14 cellular contexts compared by ENCODE assay signal in genomic region chr11:19680824-19681368, GRCh38. TPM values are rescaled to one million over a fixed set of nuclear protein-coding genes. Genes with fewer than 3 reads are reported as not detected.
DNase-seq lines count a peak whose midpoint lies in the region; ATAC-seq and TF ChIP-seq lines count a peak whose summit lies in the region.
"Had no signal": no experiment of that assay in that cellular context is flagged by ENCODE, and none has a peak within 500 bp of the region (broad histone marks: within the 10 kb centered on the region; RNA-seq: fewer than 3 reads in every experiment).

No MANE protein-coding gene starts in this region.

- no peak for ATAC-seq in HG03469 (IDR thresholded peaks at IDR 0.05; ENCODE audit: unreplicated experiment)

- H3K9me3 ChIP-seq in SJSA1 (replicated peaks) (no peaks in the 10 kb centered on the region), esophagus muscularis mucosa (no peaks in the 10 kb centered on the region), skeletal muscle satellite cell (replicated peaks; ENCODE audit: low read length) (no peaks in the 10 kb centered on the region), ovary (no peaks in the 10 kb centered on the region)
- H3K9me3 ChIP-seq: BE2C had no signal

- H3K27me3 ChIP-seq in SJSA1 (replicated peaks) (no peaks in the 10 kb centered on the region), esophagus muscularis mucosa (no peaks in the 10 kb centered on the region), skeletal muscle satellite cell (ENCODE audit: control insufficient read depth, insufficient read depth, low read length) (no peaks in the 10 kb centered on the region), ovary (no peaks in the 10 kb centered on the region)
- H3K27me3 ChIP-seq: BE2C had no signal

- 66% methylated on average over 4 of the region's 4 CpGs for WGBS in esophagus muscularis mucosa
- 60 to 71% (median 61%) methylated on average over 4 of the region's 4 CpGs for WGBS in ovary, 3 donors

- TF ChIP-seq POLR2A in esophagus muscularis mucosa (IDR thresholded peaks at IDR 0.05; ENCODE audit: low read depth) (no peak), ovary (IDR thresholded peaks at IDR 0.05) (no peak)

- intact Hi-C loops in esophagus muscularis mucosa (cut with DNase I): no loop called here
- intact Hi-C loops in posterior vena cava (cut with DNase I): loop anchor here in 1 of 2 donors (10.0 kb wide), 1 partner anchor 106 kb away; no protein-coding TSS in a partner anchor
- intact Hi-C loops in ovary (cut with DNase I): no loop called here

- H3K9ac ChIP-seq in skeletal muscle satellite cell (ENCODE audit: low read depth, low read length): peak overlapping the region; percentile 33

- H3K27ac ChIP-seq in SJSA1 (peak overlapping the region; percentile 94), esophagus muscularis mucosa (replicated peaks in 1 of 4) (peak overlapping the region; percentile 85 to 92 (median 88)), ovary (no peak overlapping the region)
- H3K27ac ChIP-seq: HL-60 had no signal

- TF ChIP-seq EP300 in esophagus muscularis mucosa (IDR thresholded peaks at IDR 0.05): no peak
- no peak for TF ChIP-seq EP300 in ovary (IDR thresholded peaks at IDR 0.05)

- peak overlapping the region; percentile 60 for H3K4me2 ChIP-seq in skeletal muscle satellite cell (ENCODE audit: low read length)

- H3K4me3 ChIP-seq in SJSA1 (no peak overlapping the region), esophagus muscularis mucosa (no peak overlapping the region), skeletal muscle satellite cell (ENCODE audit: low read length) (peak overlapping the region; percentile 12), ovary (no peak overlapping the region)

- TF ChIP-seq CTCF in esophagus muscularis mucosa (IDR thresholded peaks at IDR 0.05): no peak
- no peak for TF ChIP-seq CTCF in ovary (IDR thresholded peaks at IDR 0.05)

- H3K36me3 ChIP-seq in SJSA1: no peaks in the 10 kb centered on the region
- no peaks in the 10 kb centered on the region for H3K36me3 ChIP-seq in esophagus muscularis mucosa
- peaks cover 35% of the 10 kb centered on the region for H3K36me3 ChIP-seq in skeletal muscle satellite cell (ENCODE audit: insufficient read depth, low read length)
- no peaks in the 10 kb centered on the region for H3K36me3 ChIP-seq in ovary
- H3K36me3 ChIP-seq: BE2C had no signal

- H3K4me1 ChIP-seq in SJSA1 (replicated peaks) (peaks cover 19% of the 10 kb centered on the region), esophagus muscularis mucosa (peaks cover 62 to 83% (median 77%) of the 10 kb centered on the region in 4 donors), skeletal muscle satellite cell (ENCODE audit: control insufficient read depth, insufficient read depth, low read length) (peaks cover 66% of the 10 kb centered on the region), ovary (ENCODE audit: insufficient read depth) (peaks cover 1% of the 10 kb centered on the region)
- H3K4me1 ChIP-seq: BE2C had no signal

- DNase-seq in EH (ENCODE audit: low read depth) (peak; percentile 57), SJSA1 (ENCODE audit: low read depth in 1 of 2, low spot score in 2 of 2) (peak in 1 of 2 experiments; percentile 2), esophagus muscularis mucosa (ENCODE audit: extremely low spot score) (no peak), cerebellum (ENCODE audit: low spot score) (no peak), posterior vena cava (ENCODE audit: low spot score) (no peak), ovary (no peak)
- DNase-seq: activated CD4-positive, CD25-positive, alpha-beta regulatory T cell treated with anti-CD3 and anti-CD28 coated beads, Interleukin-2, amount 50 U/mL, for 72 hours; activated CD8-positive, alpha-beta memory T cell treated with anti-CD3 and anti-CD28 coated beads, Interleukin-2, amount 50 U/mL, for 48 hours; NK-92 treated with Interleukin-12 subunit alpha and Interleukin-12 subunit beta, amount 100 ng/mL, for 24 hours; stimulated activated CD4-positive, alpha-beta T cell treated with anti-CD3 and anti-CD28 coated beads, Interleukin-15, amount 100 ng/mL, for 24 hours had no signal

RNA-seq across cellular contexts. Expression of gene NAV2, which starts 31.7 kb away (rescaled TPM):
- 2.6 and 3.6 TPM in 2 replicates for total RNA-seq in SJSA1 (2014; rRNA removed; shearing (Covaris generic))
- total RNA-seq in esophagus muscularis mucosa (10 to 100 TPM; 21.9 to 57.0 (median 37.5) TPM), cerebellum (18.3 TPM), posterior vena cava (100 to 1,000 TPM in 1 of 2 donors, 10 to 100 TPM in 1; 69.2 to 108 TPM), ovary (10 to 100 TPM in 3 of 7 donors, 1 to 10 TPM in 4; 2.9 to 14.1 (median 9.9) TPM)
- 35.2 and 36.8 TPM in 2 replicates for total RNA-seq in skeletal muscle satellite cell (2012; rRNA removed)
- polyA plus RNA-seq in ovary: 1 to 10 TPM; 3.5 to 7.8 TPM

Comparison
In these comparisons a context has a peak if more than half of its experiments do, and no peak if none do; other contexts are left out.
1. H3K27ac ChIP-seq: peak in SJSA1 (single experiment) and esophagus muscularis mucosa (4 of 4); none in ovary (0 of 2).